8 cellular contexts compared by ENCODE assay signal in genomic region chr15:64905119-64905831, GRCh38. TPM values are rescaled to one million over a fixed set of nuclear protein-coding genes. Genes with fewer than 3 reads are reported as not detected.
DNase-seq lines count a peak whose midpoint lies in the region; ATAC-seq and TF ChIP-seq lines count a peak whose summit lies in the region.

No MANE protein-coding gene starts in this region.

- H3K4me2 ChIP-seq in osteoblast (ENCODE audit: insufficient read depth, low read length): peak overlapping the region; percentile 98

- peaks cover 0 to 15% of the 10 kb centered on the region in 2 donors for H3K36me3 Mint-ChIP-seq in CD14-positive monocyte
- H3K36me3 Mint-ChIP-seq in activated naive CD8-positive, alpha-beta T cell: peaks cover 2% of the 10 kb centered on the region

- H3K27ac Mint-ChIP-seq in CD14-positive monocyte: peak overlapping the region; percentile 17 to 91 (median 73)
- H3K27ac Mint-ChIP-seq in activated naive CD8-positive, alpha-beta T cell: peak overlapping the region; percentile 37

- H3K9me3 ChIP-seq in osteoblast (ENCODE audit: low read depth, low read length): peaks cover 5% of the 10 kb centered on the region
- peaks cover 0 to 8% (median 7%) of the 10 kb centered on the region in 3 donors for H3K9me3 ChIP-seq in tibial artery

- ATAC-seq in HG02571 (IDR thresholded peaks at IDR 0.05; ENCODE audit: unreplicated experiment) (peak; percentile 61), Right ventricle myocardium superior (ENCODE audit: poor library complexity) (peak; percentile 96)

- no peaks in the 10 kb centered on the region for H4K20me1 ChIP-seq in osteoblast (ENCODE audit: insufficient read depth, low read length)

- peak overlapping the region; percentile 65 for H3K27ac ChIP-seq in osteoblast (ENCODE audit: low read depth, low read length)
- peak overlapping the region in 1 of 2 donors; percentile 58 for H3K27ac ChIP-seq in tibial artery

- peaks cover 31% of the 10 kb centered on the region for H3K4me1 Mint-ChIP-seq in CD14-positive monocyte
- H3K4me1 Mint-ChIP-seq in activated naive CD8-positive, alpha-beta T cell (ENCODE audit: low read depth): peaks cover 35% of the 10 kb centered on the region

- in situ Hi-C loops in SK-MEL-5 (cut with HindIII; ENCODE audit: low pct_unique_long_range_greater_than_20kb, low sequenced_read_pairs): no loop called here

- peaks cover 6 to 11% (median 10%) of the 10 kb centered on the region in 7 donors for H3K9me3 Mint-ChIP-seq in CD14-positive monocyte
- H3K9me3 Mint-ChIP-seq in activated naive CD8-positive, alpha-beta T cell (ENCODE audit: low read depth): no peaks in the 10 kb centered on the region

- H3K27me3 ChIP-seq in osteoblast (ENCODE audit: insufficient read depth, low read length) (no peaks in the 10 kb centered on the region), tibial artery (no peaks in the 10 kb centered on the region)

- H3K4me3 Mint-ChIP-seq in CD14-positive monocyte: peak overlapping the region; percentile 75 to 84
- H3K4me3 Mint-ChIP-seq in activated naive CD8-positive, alpha-beta T cell: peak overlapping the region; percentile 79

- intact Hi-C loops in CD14-positive monocyte (cut with micrococcal nuclease): loop anchor here (2.0 to 5.0 kb wide), 5 partner anchors 38 to 174 kb away; no protein-coding TSS in a partner anchor
- intact Hi-C loops in Right ventricle myocardium superior (cut with DNase I): loop anchor here (5.0 to 10.0 kb wide), 2 partner anchors 68 to 170 kb away; no protein-coding TSS in a partner anchor
- intact Hi-C loops in tibial artery (cut with DNase I; ENCODE audit: low total_unique reads): loop anchor here (10.0 kb wide), 1 partner anchor 210 kb away; no protein-coding TSS in a partner anchor

- H2AFZ ChIP-seq in osteoblast (ENCODE audit: low read length): peak overlapping the region; percentile 100

- H3K4me3 ChIP-seq in osteoblast (ENCODE audit: insufficient read depth, low read length) (peak overlapping the region; percentile 85), tibial artery (peak overlapping the region; percentile 43 to 46)

- no peaks in the 10 kb centered on the region for H3K79me2 ChIP-seq in osteoblast (ENCODE audit: insufficient read depth, low read length)

- peak; percentile 72 for DNase-seq in CD14-positive monocyte (ENCODE audit: low spot score)
- peak; percentile 62 for DNase-seq in SK-MEL-5 (ENCODE audit: low read depth, low spot score)
- peak; percentile 92 for DNase-seq in Right ventricle myocardium superior
- DNase-seq in osteoblast (ENCODE audit: insufficient read length, low spot score, missing footprints): peak; percentile 97
- peak; percentile 74 to 87 for DNase-seq in tibial artery
- DNase-seq in NCI-H446 treated with DMSO at 0.1 percent for 48 hours (lab: John Stamatoyannopoulos, UW): no peak

- H3K27me3 Mint-ChIP-seq in CD14-positive monocyte (ENCODE audit: low read depth in 3 of 3): peaks cover 7 to 16% (median 15%) of the 10 kb centered on the region in 3 donors
- no peaks in the 10 kb centered on the region for H3K27me3 Mint-ChIP-seq in activated naive CD8-positive, alpha-beta T cell

- H3K4me1 ChIP-seq in osteoblast (ENCODE audit: insufficient read depth, low read length): peaks cover 8% of the 10 kb centered on the region
- peaks cover 0 to 9% (median 3%) of the 10 kb centered on the region in 4 donors for H3K4me1 ChIP-seq in tibial artery

- H3K36me3 ChIP-seq in osteoblast (ENCODE audit: insufficient read depth, low read length) (no peaks in the 10 kb centered on the region), tibial artery (no peaks in the 10 kb centered on the region)

- TF ChIP-seq CTCF in CD14-positive monocyte (IDR thresholded peaks at IDR 0.05): peak; percentile 90
- TF ChIP-seq CTCF in osteoblast (IDR thresholded peaks at IDR 0.05; ENCODE audit: extremely low read depth, low read depth, low read length): peak; percentile 87
- TF ChIP-seq CTCF in tibial artery (IDR thresholded peaks at IDR 0.05): peak; percentile 83 to 88

RNA-seq across cellular contexts. Expression of gene ANKDD1A, which starts 6.4 kb away (rescaled TPM):
- polyA plus RNA-seq in CD14-positive monocyte: under 1 TPM; 0.49 to 0.90 TPM
- total RNA-seq in SK-MEL-5 (2014; rRNA removed; shearing (Covaris generic)): 1.5 and 1.7 TPM in 2 replicates
- polyA plus RNA-seq in SK-MEL-5 (2015; cell fraction: cytosol; rRNA removed): 0.88 and 2.4 TPM in 2 replicates
- 3.9 and 4.3 TPM in 2 replicates for polyA plus RNA-seq in SK-MEL-5 (2015; cell fraction: nucleus; rRNA removed)
- total RNA-seq in Right ventricle myocardium superior: 1.4 TPM
- 3.8 and 6.2 TPM in 2 replicates for total RNA-seq in osteoblast
